ENCODE assay signal across 13 cellular contexts in the genomic region with DNA sequence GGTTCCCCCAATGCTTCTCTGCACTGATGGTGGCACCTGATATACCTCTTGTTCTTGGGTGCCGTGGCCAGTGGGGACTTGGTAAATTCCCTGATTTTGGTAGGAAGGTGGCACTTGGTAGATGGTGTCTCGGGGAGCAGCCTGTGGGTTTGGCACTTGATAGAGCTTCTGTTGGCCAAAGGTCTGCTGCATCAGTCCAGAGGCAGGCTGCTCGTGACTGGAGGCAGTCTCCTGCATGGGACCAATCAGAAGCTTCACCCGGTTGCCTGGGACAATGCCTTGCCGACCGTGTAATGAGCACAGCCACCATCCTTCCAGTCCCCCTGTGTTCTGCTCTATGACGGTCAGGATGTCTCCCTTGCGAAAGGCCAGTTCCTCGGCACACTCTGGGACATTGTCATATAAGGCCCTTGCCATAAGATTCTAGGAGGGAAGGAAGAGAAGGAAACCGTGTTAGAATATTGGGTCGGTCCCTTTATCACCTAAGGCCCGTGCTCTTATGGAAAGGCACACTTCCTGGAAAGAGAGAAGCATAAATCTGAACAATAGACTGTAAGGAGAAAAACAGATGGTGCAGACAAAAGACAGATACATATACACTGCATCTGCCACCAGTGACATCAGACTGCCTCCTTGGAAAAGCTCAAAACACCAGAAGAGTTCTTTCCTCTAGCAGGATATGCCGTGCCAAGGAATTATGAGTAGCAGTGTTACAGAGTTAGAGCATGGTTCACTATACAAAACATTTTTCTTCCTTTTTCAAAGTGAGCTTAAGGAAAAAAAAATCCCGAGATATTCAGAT. TPM values are rescaled to one million over a fixed set of nuclear protein-coding genes. Genes with fewer than 3 reads are reported as not detected.
A peak's percentile ranks its signal among the peaks of the same experiment; 100 is the strongest.
DNase-seq lines count a peak whose midpoint lies in the region; ATAC-seq and TF ChIP-seq lines count a peak whose summit lies in the region.
"Had no signal": no experiment of that assay in that cellular context is flagged by ENCODE, and none has a peak within 500 bp of the region (broad histone marks: within the 10 kb centered on the region; RNA-seq: fewer than 3 reads in every experiment).

No MANE protein-coding gene starts in this region.

- TF ChIP-seq CTCF in cardiac fibroblast (IDR thresholded peaks at IDR 0.05; ENCODE audit: low read depth, low read length): no peak
- no peak for TF ChIP-seq CTCF in left lung (IDR thresholded peaks at IDR 0.05)
- TF ChIP-seq CTCF in stomach (IDR thresholded peaks at IDR 0.05): no peak

- in situ Hi-C loops in KBM-7 (cut with MboI; ENCODE audit: low pct_unique_long_range_greater_than_20kb, low sequenced_read_pairs): no loop called here

- no peak overlapping the region for H3K4me3 Mint-ChIP-seq in stimulated activated naive CD8-positive, alpha-beta T cell treated with anti-CD3 and anti-CD28 coated beads, Interleukin-15, amount 100 ng/mL, for 72 hours
- H3K4me3 Mint-ChIP-seq: activated naive CD4-positive, alpha-beta T cell treated with anti-CD3 and anti-CD28 coated beads for 36 hours had no signal

- peaks cover 7 to 48% of the 10 kb centered on the region in 2 donors for H3K36me3 ChIP-seq in left lung
- peaks cover 0 to 39% (median 16%) of the 10 kb centered on the region in 4 donors for H3K36me3 ChIP-seq in stomach

- H3K4me1 ChIP-seq in left lung (peaks cover 61 to 99% of the 10 kb centered on the region in 2 donors), stomach (peaks cover 64 to 86% (median 70%) of the 10 kb centered on the region in 4 donors)

- H3K27ac ChIP-seq in left lung: peak overlapping the region; percentile 57 to 76
- H3K27ac ChIP-seq in stomach: peak overlapping the region in 4 of 5 donors; percentile 74 to 85 (median 82)
- H3K27ac ChIP-seq: C4-2B had no signal

- peaks cover 68% of the 10 kb centered on the region for H3K4me1 Mint-ChIP-seq in stimulated activated naive CD8-positive, alpha-beta T cell treated with anti-CD3 and anti-CD28 coated beads, Interleukin-15, amount 100 ng/mL, for 72 hours

- H3K4me3 ChIP-seq in cardiac fibroblast (replicated peaks in 1 of 2; ENCODE audit: low read depth in 2 of 2, low read length in 2 of 2) (no peak overlapping the region), left lung (no peak overlapping the region), stomach (no peak overlapping the region)

- H3K27me3 ChIP-seq in left lung: no peaks in the 10 kb centered on the region
- no peaks in the 10 kb centered on the region for H3K27me3 ChIP-seq in stomach

- intact Hi-C loops in left lung (cut with DNase I) (no loop called here), stomach (cut with DNase I; ENCODE audit: low total_unique reads) (no loop called here)

- ATAC-seq in left lung: peak; percentile 1
- no peak for ATAC-seq in HG03442 (IDR thresholded peaks at IDR 0.05; ENCODE audit: unreplicated experiment)
- no peak for ATAC-seq in stimulated activated naive CD8-positive, alpha-beta T cell treated with anti-CD3 and anti-CD28 coated beads, Interleukin-15, amount 100 ng/mL, for 72 hours

- no peak overlapping the region for H3K27ac Mint-ChIP-seq in stimulated activated naive CD8-positive, alpha-beta T cell treated with anti-CD3 and anti-CD28 coated beads, Interleukin-15, amount 100 ng/mL, for 72 hours
- H3K27ac Mint-ChIP-seq: activated naive CD4-positive, alpha-beta T cell treated with anti-CD3 and anti-CD28 coated beads for 36 hours had no signal

- WGBS in stomach, 5 donors: 60 to 72% (median 68%) methylated on average over 10 to 14 of the region's 14 CpGs

- peak; percentile 69 for DNase-seq in NCI-H2171 treated with DMSO at 0.1 percent for 48 hours (lab: John Stamatoyannopoulos, UW)
- peak; percentile 56 to 63 for DNase-seq in cardiac fibroblast (ENCODE audit: low read depth in 2 of 2)
- DNase-seq in left lung: no peak
- DNase-seq in stomach: no peak
- no peak for DNase-seq in KBM-7
- no peak for DNase-seq in SK-N-DZ (ENCODE audit: low spot score)
- no peak for DNase-seq in stimulated activated naive CD8-positive, alpha-beta T cell treated with anti-CD3 and anti-CD28 coated beads, Interleukin-15, amount 100 ng/mL, for 72 hours
- DNase-seq: activated CD8-positive, alpha-beta memory T cell treated with anti-CD3 and anti-CD28 coated beads for 24 hours; activated naive CD4-positive, alpha-beta T cell treated with anti-CD3 and anti-CD28 coated beads for 36 hours; Karpas-422; NCI-H2081 treated with DMSO at 0.1 percent for 48 hours had no signal

- H3K27me3 Mint-ChIP-seq in stimulated activated naive CD8-positive, alpha-beta T cell treated with anti-CD3 and anti-CD28 coated beads, Interleukin-15, amount 100 ng/mL, for 72 hours: no peaks in the 10 kb centered on the region

- no peak for TF ChIP-seq POLR2A in stomach (IDR thresholded peaks at IDR 0.05)

- H3K9me3 ChIP-seq in left lung: no peaks in the 10 kb centered on the region
- no peaks in the 10 kb centered on the region for H3K9me3 ChIP-seq in stomach

- no peaks in the 10 kb centered on the region for H3K9me3 Mint-ChIP-seq in stimulated activated naive CD8-positive, alpha-beta T cell treated with anti-CD3 and anti-CD28 coated beads, Interleukin-15, amount 100 ng/mL, for 72 hours
- H3K9me3 Mint-ChIP-seq: activated naive CD4-positive, alpha-beta T cell treated with anti-CD3 and anti-CD28 coated beads for 36 hours had no signal

- no peak for TF ChIP-seq EP300 in stomach (IDR thresholded peaks at IDR 0.05)

RNA-seq across cellular contexts. Expression of a gene that starts 19.0 kb away (rescaled TPM):
- 100 to 1,000 TPM; 101 to 193 TPM for total RNA-seq in left lung
- 10 to 100 TPM; 11.3 to 97.9 (median 48.2) TPM for total RNA-seq in stomach
- polyA plus RNA-seq in stomach: 10 to 100 TPM in 1 of 3 donors, 1 to 10 TPM in 2; 4.2 to 19.6 (median 9.2) TPM
- polyA plus RNA-seq in SK-N-DZ (2014; cell fraction: cytosol; rRNA removed): 0.14 and 0.31 TPM in 2 replicates
- polyA plus RNA-seq in SK-N-DZ (2014; cell fraction: nucleus; rRNA removed): 0.13 and 0.14 TPM in 2 replicates

Comparison
In these comparisons a context has a peak if more than half of its experiments do, and no peak if none do; other contexts are left out.
1. DNase-seq: peak in NCI-H2171 treated with DMSO at 0.1 percent for 48 hours (single experiment) and cardiac fibroblast (2 of 2); none in left lung (0 of 2), stomach (single experiment), KBM-7 (single experiment), SK-N-DZ (single experiment) and stimulated activated naive CD8-positive, alpha-beta T cell treated with anti-CD3 and anti-CD28 coated beads, Interleukin-15, amount 100 ng/mL, for 72 hours (0 of 2).